In the genomic region with DNA sequence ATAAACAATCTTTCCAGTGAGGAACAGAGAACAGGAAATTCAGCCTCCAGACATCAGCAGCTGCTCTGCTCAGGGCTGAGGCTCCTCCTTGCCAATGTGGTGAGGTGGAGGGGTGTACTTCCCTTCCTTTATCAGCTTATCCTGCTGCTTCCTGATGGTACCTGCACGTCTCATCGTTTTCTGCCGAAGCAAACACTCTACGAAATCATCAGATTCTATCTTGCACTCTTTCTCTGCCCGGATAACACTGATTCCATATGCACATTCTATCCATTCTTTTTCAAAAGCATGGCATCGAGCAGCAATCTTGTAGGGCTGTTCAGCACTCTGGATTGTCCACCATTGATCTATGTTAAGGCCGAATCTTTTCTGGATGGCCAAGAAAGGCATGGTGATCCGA, we compare ENCODE assay signal across 37 cellular contexts. TPM values are rescaled to one million over a fixed set of nuclear protein-coding genes. Genes with fewer than 3 reads are reported as not detected.
"Had no signal": no experiment of that assay in that cellular context is flagged by ENCODE, and none has a peak within 500 bp of the region (broad histone marks: within the 10 kb centered on the region; RNA-seq: fewer than 3 reads in every experiment).

No MANE protein-coding gene starts in this region.

- H3K4me1 ChIP-seq: SJSA1 had no signal

- H3K27ac ChIP-seq: cardiac muscle cell, Peyer's patch, SJSA1, VCaP had no signal

- H3K9me3 Mint-ChIP-seq: activated CD8-positive, alpha-beta T cell treated with anti-CD3 and anti-CD28 coated beads for 36 hours; activated naive CD8-positive, alpha-beta T cell treated with anti-CD3 and anti-CD28 coated beads for 36 hours; activated T-cell treated with anti-CD3 and anti-CD28 coated beads, Interleukin-2, amount 50 U/mL, for 72 hours; activated T-helper 17 cell treated with anti-CD3 and anti-CD28 coated beads, Interleukin-2, amount 50 U/mL, for 72 hours; T-cell had no signal

- H3K36me3 Mint-ChIP-seq: activated naive CD8-positive, alpha-beta T cell treated with anti-CD3 and anti-CD28 coated beads for 36 hours; T-cell had no signal

- H3K4me3 ChIP-seq: cardiac muscle cell, MG63, Peyer's patch, SJSA1 had no signal

- H3K9me3 ChIP-seq: MG63, Peyer's patch, SJSA1, SK-N-SH had no signal

- ATAC-seq: activated CD8-positive, alpha-beta T cell treated with anti-CD3 and anti-CD28 coated beads for 36 hours; activated T-cell treated with anti-CD3 and anti-CD28 coated beads, Interleukin-2, amount 50 U/mL, for 72 hours; activated T-helper 17 cell treated with anti-CD3 and anti-CD28 coated beads, Interleukin-2, amount 50 U/mL, for 72 hours; PC-3; T-cell had no signal

- H3K9ac ChIP-seq: SK-N-SH had no signal

- H3K27ac Mint-ChIP-seq: activated CD8-positive, alpha-beta T cell treated with anti-CD3 and anti-CD28 coated beads for 36 hours; activated naive CD8-positive, alpha-beta T cell treated with anti-CD3 and anti-CD28 coated beads for 36 hours; activated T-cell treated with anti-CD3 and anti-CD28 coated beads, Interleukin-2, amount 50 U/mL, for 72 hours; activated T-helper 17 cell treated with anti-CD3 and anti-CD28 coated beads, Interleukin-2, amount 50 U/mL, for 72 hours had no signal

- H3K27me3 ChIP-seq: Peyer's patch had no signal

- H3K4me1 Mint-ChIP-seq: activated T-helper 17 cell treated with anti-CD3 and anti-CD28 coated beads, Interleukin-2, amount 50 U/mL, for 72 hours had no signal

- H3K36me3 ChIP-seq: cardiac muscle cell, MG63, Peyer's patch, SJSA1 had no signal

- DNase-seq: activated CD4-positive, alpha-beta T cell treated with anti-CD3 and anti-CD28 coated beads for 1 hour; activated CD4-positive, alpha-beta T cell treated with anti-CD3 and anti-CD28 coated beads for 48 hours; activated CD4-positive, CD25-positive, alpha-beta regulatory T cell; activated CD8-positive, alpha-beta T cell treated with anti-CD3 and anti-CD28 coated beads for 36 hours; activated effector memory CD4-positive, alpha-beta T cell treated with anti-CD3 and anti-CD28 coated beads, Interleukin-2, amount 50 U/mL, for 16 hours; activated naive CD4-positive, alpha-beta T cell; activated naive CD4-positive, alpha-beta T cell treated with anti-CD3 and anti-CD28 coated beads, Interleukin-2, amount 50 U/mL, for 16 hours; activated naive CD8-positive, alpha-beta T cell treated with anti-CD3 and anti-CD28 coated beads for 36 hours; activated T-cell treated with anti-CD3 and anti-CD28 coated beads, Interleukin-2, amount 50 U/mL, for 1 hour; activated T-cell treated with anti-CD3 and anti-CD28 coated beads, Interleukin-2, amount 50 U/mL, for 72 hours; amniotic stem cell; aorta; MG63; NCI-H1048; NCI-H1105 treated with DMSO at 0.1 percent for 48 hours; NCI-H1436; NCI-H1694; NCI-H1930; NCI-H2081 treated with DMSO at 0.1 percent for 48 hours; NCI-H345; NCI-H526; NCI-H748 treated with DMSO at 0.1 percent for 48 hours; NK-92 treated with Interleukin-12 subunit alpha and Interleukin-12 subunit beta, amount 100 ng/mL, for 24 hours; PC-3; Peyer's patch; RPMI8226; SHP77 treated with DMSO at 0.1 percent for 48 hours; SK-N-SH; T-cell; T-helper 2 cell; T-helper 9 cell had no signal

- H3K4me3 Mint-ChIP-seq: activated CD8-positive, alpha-beta T cell treated with anti-CD3 and anti-CD28 coated beads for 36 hours; activated naive CD8-positive, alpha-beta T cell treated with anti-CD3 and anti-CD28 coated beads for 36 hours; activated T-cell treated with anti-CD3 and anti-CD28 coated beads, Interleukin-2, amount 50 U/mL, for 72 hours; activated T-helper 17 cell treated with anti-CD3 and anti-CD28 coated beads, Interleukin-2, amount 50 U/mL, for 72 hours had no signal

- H3K4me2 ChIP-seq: SK-N-SH had no signal

RNA-seq across cellular contexts. Expression of a gene that starts 15.4 kb away (rescaled TPM):
- total RNA-seq: activated CD8-positive, alpha-beta memory T cell treated with anti-CD3 and anti-CD28 coated beads for 36 hours; activated CD8-positive, alpha-beta T cell treated with anti-CD3 and anti-CD28 coated beads for 36 hours; activated naive CD8-positive, alpha-beta T cell treated with anti-CD3 and anti-CD28 coated beads for 36 hours; activated T-cell treated with anti-CD3 and anti-CD28 coated beads, Interleukin-2, amount 50 U/mL, for 72 hours; activated T-helper 17 cell treated with anti-CD3 and anti-CD28 coated beads, Interleukin-2, amount 50 U/mL, for 72 hours; aorta; NCI-H460; PC-3; SJSA1 had no signal
- polyA plus RNA-seq: aorta had no signal
